Comparison of ENCODE assay signal across 12 cellular contexts in genomic region chr3:72154391-72155300, GRCh38.
DNase-seq lines count a peak whose midpoint lies in the region; ATAC-seq, FAIRE-seq and TF ChIP-seq lines count a peak whose summit lies in the region.
"Had no signal": no experiment of that assay in that cellular context is flagged by ENCODE, and none has a peak within 500 bp of the region (broad histone marks: within the 10 kb centered on the region; RNA-seq: fewer than 3 reads in every experiment).

No MANE protein-coding gene starts in this region.

- H3K27me3 ChIP-seq in Peyer's patch, result no peaks in the 10 kb centered on the region
- H3K27me3 ChIP-seq in thoracic aorta (replicated peaks; ENCODE audit: insufficient read depth), result no peaks in the 10 kb centered on the region

- H3K9me3 Mint-ChIP-seq in mesothelial cell of epicardium, result peaks cover 3% of the 10 kb centered on the region
- H3K9me3 Mint-ChIP-seq in activated T-helper 1 cell treated with anti-CD3 and anti-CD28 coated beads, Interleukin-12 subunit alpha, Interleukin-12 subunit beta, Interleukin-2, Interleukin-4 antibody, amounts not matched to agents 30 ng/mL and 10 ng/mL and 1 ng/mL, durations not matched to agents 14 hours and 24 hours and 36 hours, result peaks cover 2% of the 10 kb centered on the region

- no peak for TF ChIP-seq POLR2A in Peyer's patch (IDR thresholded peaks at IDR 0.05)

- H3K4me1 ChIP-seq in Peyer's patch (peaks cover 0 to 41% (median 6%) of the 10 kb centered on the region in 4 donors), thoracic aorta (ENCODE audit: control insufficient read depth in 1 of 2, low read depth in 2 of 2) (peaks cover 19 to 47% of the 10 kb centered on the region in 2 donors)

- peaks cover 53% of the 10 kb centered on the region for H3K27me3 Mint-ChIP-seq in mesothelial cell of epicardium (ENCODE audit: low read depth)
- no peaks in the 10 kb centered on the region for H3K27me3 Mint-ChIP-seq in activated T-helper 1 cell treated with anti-CD3 and anti-CD28 coated beads, Interleukin-12 subunit alpha, Interleukin-12 subunit beta, Interleukin-2, Interleukin-4 antibody, amounts not matched to agents 30 ng/mL and 10 ng/mL and 1 ng/mL, durations not matched to agents 14 hours and 24 hours and 36 hours (ENCODE audit: insufficient read depth)

- no peak overlapping the region for H3K4me3 ChIP-seq in Peyer's patch
- H3K4me3 ChIP-seq in thoracic aorta, result no peak overlapping the region

- H3K4me3 Mint-ChIP-seq in mesothelial cell of epicardium, result no peak overlapping the region
- no peak overlapping the region for H3K4me3 Mint-ChIP-seq in activated T-helper 1 cell treated with anti-CD3 and anti-CD28 coated beads, Interleukin-12 subunit alpha, Interleukin-12 subunit beta, Interleukin-2, Interleukin-4 antibody, amounts not matched to agents 30 ng/mL and 10 ng/mL and 1 ng/mL, durations not matched to agents 14 hours and 24 hours and 36 hours

- intact Hi-C loops in activated T-helper 1 cell treated with anti-CD3 and anti-CD28 coated beads, Interleukin-12 subunit alpha, Interleukin-12 subunit beta, Interleukin-2, Interleukin-4 antibody, amounts not matched to agents 30 ng/mL and 10 ng/mL and 1 ng/mL, durations not matched to agents 14 hours and 24 hours and 36 hours (cut with micrococcal nuclease), result no loop called here

- H3K36me3 Mint-ChIP-seq in mesothelial cell of epicardium, result no peaks in the 10 kb centered on the region
- no peaks in the 10 kb centered on the region for H3K36me3 Mint-ChIP-seq in activated T-helper 1 cell treated with anti-CD3 and anti-CD28 coated beads, Interleukin-12 subunit alpha, Interleukin-12 subunit beta, Interleukin-2, Interleukin-4 antibody, amounts not matched to agents 30 ng/mL and 10 ng/mL and 1 ng/mL, durations not matched to agents 14 hours and 24 hours and 36 hours (ENCODE audit: low read depth)

- DNase-seq in Peyer's patch (no peak), mesothelial cell of epicardium (ENCODE audit: low spot score in 2 of 2, unreplicated experiment in 2 of 2) (no peak), thoracic aorta (ENCODE audit: low spot score) (no peak), RCC 7860 (ENCODE audit: low spot score) (no peak), EL (no peak), NAMALWA (ENCODE audit: low spot score) (no peak)
- no peak for DNase-seq in activated T-helper 1 cell treated with anti-CD3 and anti-CD28 coated beads, Interleukin-12 subunit alpha, Interleukin-12 subunit beta, Interleukin-2, Interleukin-4 antibody, amounts not matched to agents 30 ng/mL and 10 ng/mL and 1 ng/mL, durations not matched to agents 14 hours and 24 hours and 36 hours (ENCODE audit: low spot score)
- DNase-seq: activated gamma-delta T cell, NCI-H1105 treated with DMSO at 0.1 percent for 48 hours, NCI-H446 treated with DMSO at 0.1 percent for 48 hours had no signal

- peak overlapping the region; percentile 75 for H3K27ac Mint-ChIP-seq in mesothelial cell of epicardium
- H3K27ac Mint-ChIP-seq in activated T-helper 1 cell treated with anti-CD3 and anti-CD28 coated beads, Interleukin-12 subunit alpha, Interleukin-12 subunit beta, Interleukin-2, Interleukin-4 antibody, amounts not matched to agents 30 ng/mL and 10 ng/mL and 1 ng/mL, durations not matched to agents 14 hours and 24 hours and 36 hours, result no peak overlapping the region

- no peak for ATAC-seq in thoracic aorta (ENCODE audit: insufficient number of reproducible peaks, low FRiP score, low read depth)

- no peak for FAIRE-seq in RCC 7860 (lab: Jason Lieb, UNC)
- FAIRE-seq: colon had no signal

- H3K9me3 ChIP-seq in Peyer's patch (peaks cover 0 to 3% (median 0%) of the 10 kb centered on the region in 4 donors), thoracic aorta (no peaks in the 10 kb centered on the region)

- TF ChIP-seq CTCF in Peyer's patch (IDR thresholded peaks at IDR 0.05) (no peak), mesothelial cell of epicardium (IDR thresholded peaks at IDR 0.05; ENCODE audit: unreplicated experiment) (no peak), thoracic aorta (IDR thresholded peaks at IDR 0.05) (no peak)

- peak overlapping the region in 3 of 4 donors; percentile 40 to 68 (median 64) for H3K27ac ChIP-seq in Peyer's patch
- peak overlapping the region; percentile 51 for H3K27ac ChIP-seq in cingulate gyrus (ENCODE audit: low read depth, low read length)
- peak overlapping the region; percentile 75 for H3K27ac ChIP-seq in thoracic aorta

- H3K36me3 ChIP-seq in Peyer's patch (no peaks in the 10 kb centered on the region), thoracic aorta (no peaks in the 10 kb centered on the region)

- peaks cover 30% of the 10 kb centered on the region for H3K4me1 Mint-ChIP-seq in mesothelial cell of epicardium
- H3K4me1 Mint-ChIP-seq in activated T-helper 1 cell treated with anti-CD3 and anti-CD28 coated beads, Interleukin-12 subunit alpha, Interleukin-12 subunit beta, Interleukin-2, Interleukin-4 antibody, amounts not matched to agents 30 ng/mL and 10 ng/mL and 1 ng/mL, durations not matched to agents 14 hours and 24 hours and 36 hours (ENCODE audit: low read depth), result no peaks in the 10 kb centered on the region
